22 cellular contexts compared by ENCODE assay signal in the genomic region with DNA sequence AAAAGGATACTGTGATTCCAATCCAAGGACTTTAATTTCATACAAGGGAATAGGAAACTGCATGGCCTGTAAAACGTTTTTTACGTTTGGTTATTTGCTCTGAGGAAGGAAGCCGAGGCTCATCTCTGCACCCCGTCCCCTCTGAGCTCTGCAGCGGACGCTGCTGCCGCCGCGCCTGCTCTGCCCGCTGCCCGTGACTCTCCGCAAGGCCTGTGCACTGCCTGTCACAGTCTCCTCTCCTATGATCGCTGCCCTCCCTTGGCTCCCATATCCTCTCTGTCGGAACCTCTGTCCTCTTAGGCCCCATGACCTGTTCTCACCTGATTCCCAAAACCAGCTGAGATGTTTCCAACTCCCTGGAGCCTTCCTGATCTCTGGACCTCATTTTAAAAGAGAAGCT.
DNase-seq lines count a peak whose midpoint lies in the region; ATAC-seq and TF ChIP-seq lines count a peak whose summit lies in the region.
"Had no signal": no experiment of that assay in that cellular context is flagged by ENCODE, and none has a peak within 500 bp of the region (broad histone marks: within the 10 kb centered on the region; RNA-seq: fewer than 3 reads in every experiment).

No MANE protein-coding gene starts in this region.

- peak overlapping the region; percentile 46 for H3K27ac Mint-ChIP-seq in neural crest cell (ENCODE audit: unreplicated experiment)
- H3K27ac Mint-ChIP-seq: CD4-positive, alpha-beta T cell had no signal

- H3K36me3 Mint-ChIP-seq in neural crest cell (ENCODE audit: low read depth) = no peaks in the 10 kb centered on the region
- H3K36me3 Mint-ChIP-seq: CD14-positive monocyte; CD8-positive, alpha-beta memory T cell had no signal

- 81% methylated on average over 14 of the region's 14 CpGs for WGBS in esophagus muscularis mucosa

- peaks cover 9 to 25% (median 16%) of the 10 kb centered on the region in 4 donors for H3K4me1 ChIP-seq in esophagus muscularis mucosa
- H3K4me1 ChIP-seq: A549, BE2C had no signal

- H3K9me3 ChIP-seq in esophagus muscularis mucosa = no peaks in the 10 kb centered on the region
- H3K9me3 ChIP-seq: A549; BE2C; BLaER1 treated with 17β-estradiol and CSF1 and Interleukin-3, amounts not matched to agents 10 nM and 100 nM had no signal

- no peak for TF ChIP-seq EP300 in esophagus muscularis mucosa (IDR thresholded peaks at IDR 0.05)

- no peaks in the 10 kb centered on the region for H3K36me3 ChIP-seq in esophagus muscularis mucosa
- H3K36me3 ChIP-seq: BE2C; BLaER1 treated with 17β-estradiol and CSF1 and Interleukin-3, amounts not matched to agents 10 nM and 100 nM had no signal

- no peak overlapping the region for H3K4me3 Mint-ChIP-seq in neural crest cell
- H3K4me3 Mint-ChIP-seq: CD4-positive, alpha-beta T cell; CD8-positive, alpha-beta memory T cell had no signal

- DNase-seq in esophagus muscularis mucosa (ENCODE audit: extremely low spot score) = peak; percentile 64
- no peak for DNase-seq in neural crest cell (ENCODE audit: low read depth, low spot score)
- DNase-seq in sciatic nerve (ENCODE audit: low spot score) = peak; percentile 36
- DNase-seq in GM19238 (ENCODE audit: insufficient read length, low spot score) = no peak
- no peak for DNase-seq in NCI-H2196 (lab: John Stamatoyannopoulos, UW; ENCODE audit: unreplicated experiment)
- DNase-seq in central memory CD4-positive, alpha-beta T cell = no peak
- DNase-seq: 8988T; ACHN; AML-193; BE2C; CD4-positive, alpha-beta T cell; CD8-positive, alpha-beta memory T cell; DMS 273 treated with DMSO at 0.1 percent for 48 hours; DMS79; EL; GDM1; GOT3; HCEC 1CT had no signal

- intact Hi-C loops in esophagus muscularis mucosa (cut with DNase I) (no loop called here), sciatic nerve (cut with DNase I) (no loop called here)

- peaks cover 3% of the 10 kb centered on the region for H3K27me3 Mint-ChIP-seq in neural crest cell (ENCODE audit: low read depth)

- TF ChIP-seq CTCF in esophagus muscularis mucosa (IDR thresholded peaks at IDR 0.05) (no peak), neural crest cell (conservative IDR thresholded peaks at IDR 0.05) (no peak)

- no peaks in the 10 kb centered on the region for H3K4me1 Mint-ChIP-seq in neural crest cell

- no peak for ATAC-seq in sciatic nerve
- ATAC-seq: A549, GM12878 had no signal

- no peak overlapping the region for H3K27ac ChIP-seq in esophagus muscularis mucosa (replicated peaks in 1 of 4)
- H3K27ac ChIP-seq: A549; BLaER1 treated with 17β-estradiol and CSF1 and Interleukin-3, amounts not matched to agents 10 nM and 100 nM had no signal

- H3K9me3 Mint-ChIP-seq in neural crest cell = no peaks in the 10 kb centered on the region
- H3K9me3 Mint-ChIP-seq: CD4-positive, alpha-beta T cell; CD8-positive, alpha-beta memory T cell had no signal

- no peak overlapping the region for H3K4me3 ChIP-seq in esophagus muscularis mucosa
- H3K4me3 ChIP-seq: A549; BLaER1 treated with 17β-estradiol and CSF1 and Interleukin-3, amounts not matched to agents 10 nM and 100 nM; GM12878 had no signal

- no peaks in the 10 kb centered on the region for H3K27me3 ChIP-seq in esophagus muscularis mucosa
- H3K27me3 ChIP-seq: BE2C had no signal

- TF ChIP-seq POLR2A in esophagus muscularis mucosa (IDR thresholded peaks at IDR 0.05; ENCODE audit: low read depth) = no peak

Comparison
In these comparisons a context has a peak if more than half of its experiments do, and no peak if none do; other contexts are left out.
1. DNase-seq: peak in esophagus muscularis mucosa (single experiment) and sciatic nerve (single experiment); none in neural crest cell (single experiment), GM19238 (single experiment), NCI-H2196 (single experiment) and central memory CD4-positive, alpha-beta T cell (single experiment).